In the genomic region with DNA sequence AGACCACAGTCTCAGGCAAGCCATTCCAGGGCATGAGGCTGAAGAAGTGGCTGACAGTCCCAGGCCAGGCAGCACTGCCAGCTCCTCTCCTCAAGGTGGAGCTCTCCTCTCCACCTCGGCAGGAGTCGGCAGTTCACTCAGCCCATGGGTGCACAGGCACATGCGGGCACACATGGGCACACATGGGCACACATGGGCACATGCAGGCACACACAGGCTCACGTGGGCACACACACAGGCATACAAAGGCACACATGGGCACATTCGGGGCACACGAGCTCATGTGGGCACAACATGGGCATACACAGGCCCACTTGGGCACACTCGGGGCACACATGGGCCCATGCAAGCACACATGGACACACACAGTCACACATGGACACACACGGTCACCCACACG, we compare ENCODE assay signal across 11 cellular contexts.
DNase-seq lines count a peak whose midpoint lies in the region; ATAC-seq, FAIRE-seq and TF ChIP-seq lines count a peak whose summit lies in the region.
"Had no signal": no experiment of that assay in that cellular context is flagged by ENCODE, and none has a peak within 500 bp of the region (broad histone marks: within the 10 kb centered on the region; RNA-seq: fewer than 3 reads in every experiment).

No MANE protein-coding gene starts in this region.

- FAIRE-seq in frontal cortex (lab: Jason Lieb, UNC), result no peak

- no peak for TF ChIP-seq POLR2A in NB4 (IDR thresholded peaks at IDR 0.05; ENCODE audit: extremely low read depth, insufficient read length)

- peaks cover 4% of the 10 kb centered on the region for H3K27me3 Mint-ChIP-seq in activated CD8-positive, alpha-beta T cell treated with anti-CD3 and anti-CD28 coated beads, Interleukin-2, amount 10 ng/mL, durations not matched to agents 7 days and 5 days (ENCODE audit: low read depth)
- no peaks in the 10 kb centered on the region for H3K27me3 Mint-ChIP-seq in activated CD8-positive, alpha-beta T cell treated with anti-CD3 and anti-CD28 coated beads for 36 hours
- no peaks in the 10 kb centered on the region for H3K27me3 Mint-ChIP-seq in effector memory CD8-positive, alpha-beta T cell

- DNase-seq in activated CD8-positive, alpha-beta T cell treated with anti-CD3 and anti-CD28 coated beads, Interleukin-2, amount 10 ng/mL, durations not matched to agents 7 days and 5 days, result no peak
- DNase-seq in activated CD8-positive, alpha-beta T cell treated with anti-CD3 and anti-CD28 coated beads for 36 hours, result no peak
- DNase-seq in NB4 (ENCODE audit: low read depth) (peak; percentile 54), smooth muscle cell (lab: John Stamatoyannopoulos, UW; ENCODE audit: unreplicated experiment) (no peak), frontal cortex (ENCODE audit: low spot score in 2 of 2) (no peak), AG08396 (ENCODE audit: low spot score) (no peak)
- DNase-seq in effector memory CD8-positive, alpha-beta T cell, result no peak
- DNase-seq: cortex of kidney, DMS153 had no signal

- peak overlapping the region; percentile 71 for H3K27ac Mint-ChIP-seq in activated CD8-positive, alpha-beta T cell treated with anti-CD3 and anti-CD28 coated beads, Interleukin-2, amount 10 ng/mL, durations not matched to agents 7 days and 5 days
- no peak overlapping the region for H3K27ac Mint-ChIP-seq in activated CD8-positive, alpha-beta T cell treated with anti-CD3 and anti-CD28 coated beads for 36 hours
- peak overlapping the region; percentile 93 to 94 for H3K27ac Mint-ChIP-seq in effector memory CD8-positive, alpha-beta T cell

- no peaks in the 10 kb centered on the region for H3F3A ChIP-seq in smooth muscle cell (ENCODE audit: low read depth)

- H3K9me3 Mint-ChIP-seq in activated CD8-positive, alpha-beta T cell treated with anti-CD3 and anti-CD28 coated beads, Interleukin-2, amount 10 ng/mL, durations not matched to agents 7 days and 5 days (ENCODE audit: insufficient read depth), result no peaks in the 10 kb centered on the region
- no peaks in the 10 kb centered on the region for H3K9me3 Mint-ChIP-seq in activated CD8-positive, alpha-beta T cell treated with anti-CD3 and anti-CD28 coated beads for 36 hours
- H3K9me3 Mint-ChIP-seq in effector memory CD8-positive, alpha-beta T cell, result peaks cover 0 to 2% of the 10 kb centered on the region in 2 donors

- H3K36me3 Mint-ChIP-seq in activated CD8-positive, alpha-beta T cell treated with anti-CD3 and anti-CD28 coated beads, Interleukin-2, amount 10 ng/mL, durations not matched to agents 7 days and 5 days (ENCODE audit: low read depth), result no peaks in the 10 kb centered on the region
- no peaks in the 10 kb centered on the region for H3K36me3 Mint-ChIP-seq in activated CD8-positive, alpha-beta T cell treated with anti-CD3 and anti-CD28 coated beads for 36 hours (ENCODE audit: low read depth)
- peaks cover 22% of the 10 kb centered on the region for H3K36me3 Mint-ChIP-seq in effector memory CD8-positive, alpha-beta T cell (ENCODE audit: insufficient read depth)

- TF ChIP-seq CTCF in activated CD8-positive, alpha-beta T cell treated with anti-CD3 and anti-CD28 coated beads for 36 hours (IDR thresholded peaks at IDR 0.05), result no peak
- TF ChIP-seq CTCF in NB4 (IDR thresholded peaks at IDR 0.05; ENCODE audit: low read depth, low read length), result peak; percentile 68
- TF ChIP-seq CTCF in smooth muscle cell (IDR thresholded peaks at IDR 0.05; ENCODE audit: borderline replicate concordance, insufficient read depth, poor library complexity, severe bottlenecking), result peak; percentile 29

- no peak overlapping the region for H3K27ac ChIP-seq in smooth muscle cell (ENCODE audit: low read depth)
- H3K27ac ChIP-seq: neutrophil had no signal

- no peak overlapping the region for H3K4me3 Mint-ChIP-seq in activated CD8-positive, alpha-beta T cell treated with anti-CD3 and anti-CD28 coated beads, Interleukin-2, amount 10 ng/mL, durations not matched to agents 7 days and 5 days
- no peak overlapping the region for H3K4me3 Mint-ChIP-seq in activated CD8-positive, alpha-beta T cell treated with anti-CD3 and anti-CD28 coated beads for 36 hours
- H3K4me3 Mint-ChIP-seq in effector memory CD8-positive, alpha-beta T cell, result peak overlapping the region in 1 of 2 donors; percentile 77

- POLR2A ChIA-PET in activated CD8-positive, alpha-beta T cell treated with anti-CD3 and anti-CD28 coated beads, Interleukin-2, amount 10 ng/mL, durations not matched to agents 7 days and 5 days (lab: Charles Lee), result no interaction called here
- POLR2A ChIA-PET in activated CD8-positive, alpha-beta T cell treated with anti-CD3 and anti-CD28 coated beads for 36 hours (lab: Charles Lee), result no interaction called here

- H3K79me2 ChIP-seq in smooth muscle cell (ENCODE audit: low read depth), result no peaks in the 10 kb centered on the region

- H2AFZ ChIP-seq in smooth muscle cell (ENCODE audit: low read depth), result no peak overlapping the region

- H3K27me3 ChIP-seq in smooth muscle cell (ENCODE audit: low read depth), result no peaks in the 10 kb centered on the region
- H3K27me3 ChIP-seq: neutrophil had no signal

- CTCF ChIA-PET in activated CD8-positive, alpha-beta T cell treated with anti-CD3 and anti-CD28 coated beads, Interleukin-2, amount 10 ng/mL, durations not matched to agents 7 days and 5 days (lab: Charles Lee), result interaction anchor here (1.0 to 2.7 kb wide), 2 partner anchors 19 to 22 kb away, joined by 3 to 16 read pairs; no protein-coding TSS in a partner anchor
- CTCF ChIA-PET in activated CD8-positive, alpha-beta T cell treated with anti-CD3 and anti-CD28 coated beads for 36 hours (lab: Charles Lee), result interaction anchor here (1.0 to 2.0 kb wide), 5 partner anchors 9 to 207 kb away, joined by 3 to 10 read pairs (median 4); no protein-coding TSS in a partner anchor

- no peak overlapping the region for H3K4me2 ChIP-seq in smooth muscle cell

- H3K9me3 ChIP-seq in smooth muscle cell (replicated peaks; ENCODE audit: low read depth), result no peaks in the 10 kb centered on the region
- H3K9me3 ChIP-seq: neutrophil had no signal

- H3K4me1 Mint-ChIP-seq in activated CD8-positive, alpha-beta T cell treated with anti-CD3 and anti-CD28 coated beads, Interleukin-2, amount 10 ng/mL, durations not matched to agents 7 days and 5 days (ENCODE audit: low read depth), result peaks cover 49% of the 10 kb centered on the region
- peaks cover 34% of the 10 kb centered on the region for H3K4me1 Mint-ChIP-seq in activated CD8-positive, alpha-beta T cell treated with anti-CD3 and anti-CD28 coated beads for 36 hours (ENCODE audit: low read depth)
- peaks cover 32 to 45% of the 10 kb centered on the region in 2 donors for H3K4me1 Mint-ChIP-seq in effector memory CD8-positive, alpha-beta T cell (ENCODE audit: low read depth in 2 of 2)

- WGBS in smooth muscle cell (ENCODE audit: low lambda C conversion rate), result 80% methylated on average over 9 of the region's 9 CpGs

- no peak overlapping the region for H3K9ac ChIP-seq in smooth muscle cell (ENCODE audit: low read depth)

- no peaks in the 10 kb centered on the region for H4K20me1 ChIP-seq in smooth muscle cell (ENCODE audit: low read depth)

- H3K4me1 ChIP-seq in smooth muscle cell (ENCODE audit: low read depth), result no peaks in the 10 kb centered on the region

- ATAC-seq in activated CD8-positive, alpha-beta T cell treated with anti-CD3 and anti-CD28 coated beads, Interleukin-2, amount 10 ng/mL, durations not matched to agents 7 days and 5 days, result no peak
- ATAC-seq in activated CD8-positive, alpha-beta T cell treated with anti-CD3 and anti-CD28 coated beads for 36 hours, result no peak
- ATAC-seq in effector memory CD8-positive, alpha-beta T cell (replicated peaks), result no peak
- no peak for ATAC-seq in GM19328 (IDR thresholded peaks at IDR 0.05; ENCODE audit: unreplicated experiment)

- H3K4me3 ChIP-seq in NB4 (ENCODE audit: low read depth, low read length), result no peak overlapping the region
- no peak overlapping the region for H3K4me3 ChIP-seq in smooth muscle cell

- intact Hi-C loops in activated CD8-positive, alpha-beta T cell treated with anti-CD3 and anti-CD28 coated beads for 36 hours (cut with micrococcal nuclease), result no loop called here

- H3K36me3 ChIP-seq in smooth muscle cell (ENCODE audit: low read depth), result no peaks in the 10 kb centered on the region
- H3K36me3 ChIP-seq: neutrophil had no signal
